In the genomic region with DNA sequence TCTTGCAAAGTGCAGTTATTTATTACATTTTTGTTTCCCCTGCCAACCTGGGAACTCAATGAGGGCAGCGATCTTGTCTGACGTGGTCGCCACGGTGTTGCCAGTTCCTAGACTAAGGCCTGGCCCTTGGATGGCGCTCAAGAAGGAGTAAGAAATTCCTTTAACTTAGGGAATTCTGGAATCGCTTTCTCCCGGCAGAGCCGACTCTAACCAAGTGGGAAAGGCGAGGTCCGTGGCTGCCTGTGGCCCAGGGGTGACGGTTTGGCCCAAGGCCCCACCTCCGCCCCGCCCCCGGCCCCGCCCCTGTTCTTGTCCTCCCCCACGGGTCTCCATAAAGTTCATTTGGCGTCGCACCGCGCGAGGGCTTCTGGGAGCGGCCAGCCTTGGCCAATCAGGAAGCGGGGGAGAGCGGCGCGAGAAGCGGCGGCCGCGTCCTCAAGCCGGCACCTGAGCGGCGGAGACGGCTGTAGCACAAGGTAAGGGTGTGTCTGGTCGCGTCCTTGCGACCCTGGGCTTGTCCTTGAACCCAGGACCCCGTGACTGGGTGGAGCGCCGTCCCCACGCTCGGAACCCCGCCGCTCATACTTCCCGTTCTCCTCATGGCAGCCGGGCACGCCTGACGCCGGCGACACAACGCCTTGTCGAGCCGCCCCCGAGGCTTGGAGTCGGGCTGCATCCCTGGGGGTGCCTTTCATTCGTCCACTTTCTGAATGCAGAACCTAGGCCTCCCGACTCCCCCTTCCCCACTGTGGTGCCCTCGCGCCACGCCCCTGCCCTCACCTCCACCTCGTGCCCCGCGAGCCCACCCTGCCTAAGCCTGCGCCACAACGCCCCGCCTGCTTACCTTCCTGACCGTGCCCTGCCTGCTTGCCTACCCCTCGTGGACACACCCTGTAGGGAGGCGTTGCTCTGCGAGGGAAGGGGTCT, we compare ENCODE assay signal across 8 cellular contexts. TPM values are rescaled to one million over a fixed set of nuclear protein-coding genes. Genes with fewer than 3 reads are reported as not detected.
DNase-seq lines count a peak whose midpoint lies in the region; ATAC-seq and TF ChIP-seq lines count a peak whose summit lies in the region.

NUP93 (plus strand) TSS at position 394 of the 927 bp plus-strand sequence. CDS start 18,119 bp downstream, outside the sequence.

- H3K27me3 Mint-ChIP-seq in chondrocyte (ENCODE audit: low read depth) = no peaks in the 10 kb centered on the region

- H3K4me1 Mint-ChIP-seq in chondrocyte (ENCODE audit: low read depth) = peaks cover 13% of the 10 kb centered on the region

- ATAC-seq in HG03439 (IDR thresholded peaks at IDR 0.05; ENCODE audit: unreplicated experiment) = peak; percentile 76

- no peaks in the 10 kb centered on the region for H3K36me3 Mint-ChIP-seq in chondrocyte (ENCODE audit: low read depth)

- DNase-seq in AG20443 (ENCODE audit: low spot score) (peak; percentile 98), NCI-H510A treated with DMSO at 0.1 percent for 48 hours (lab: John Stamatoyannopoulos, UW) (peak; percentile 69), chondrocyte (ENCODE audit: low spot score) (peak; percentile 95), kidney tubule cell (ENCODE audit: low spot score) (peak; percentile 96)
- peak; percentile 80 to 85 for DNase-seq in activated CD4-positive, alpha-beta T cell treated with anti-CD3 and anti-CD28 coated beads for 24 hours (ENCODE audit: low read depth in 2 of 2)
- DNase-seq in stimulated activated CD4-positive, alpha-beta T cell treated with anti-CD3 and anti-CD28 coated beads, Interleukin-1b, Interleukin-23, amount 100 ng/mL, for 1 hour (ENCODE audit: low read depth in 2 of 2) = peak; percentile 65 to 70

- H3K4me3 Mint-ChIP-seq in chondrocyte (ENCODE audit: unreplicated experiment) = no peak within 1 kb of the TSS

- peak; percentile 85 for TF ChIP-seq POLR2A in GM19193 (IDR thresholded peaks at IDR 0.05; ENCODE audit: extremely low read depth, insufficient read depth, insufficient read length)

- H3K9me3 Mint-ChIP-seq in chondrocyte (ENCODE audit: low read depth) = no peaks in the 10 kb centered on the region

- peak; percentile 22 for TF ChIP-seq CTCF in chondrocyte (IDR thresholded peaks at IDR 0.05)

- peak within 1 kb of the TSS; percentile 94 for H3K27ac Mint-ChIP-seq in chondrocyte (ENCODE audit: unreplicated experiment)

RNA-seq across cellular contexts. Expression of gene NUP93, which starts in this region (rescaled TPM):
- 48.6 to 86.9 TPM (median 50.0 TPM) in 3 replicates for total RNA-seq in chondrocyte

Comparison
In these comparisons a context has a peak if more than half of its experiments do, and no peak if none do; other contexts are left out.
1. Peak in every context shown above with its lines: DNase-seq and ATAC-seq.